Comparison of ENCODE assay signal across 9 cellular contexts in genomic region chrX:106966547-106966946, GRCh38. TPM values are rescaled to one million over a fixed set of nuclear protein-coding genes. Genes with fewer than 3 reads are reported as not detected.
DNase-seq lines count a peak whose midpoint lies in the region; ATAC-seq, FAIRE-seq and TF ChIP-seq lines count a peak whose summit lies in the region.
"Not testable (repeated sequence)": the region's sequence is repeated elsewhere in the genome, so short reads cannot be mapped to it uniquely, and the experiment has no call there.
"Had no signal": no experiment of that assay in that cellular context is flagged by ENCODE, and none has a peak within 500 bp of the region (broad histone marks: within the 10 kb centered on the region; RNA-seq: fewer than 3 reads in every experiment).

No MANE protein-coding gene starts in this region.

- not testable (repeated sequence) for H2AFZ ChIP-seq in GM23338; H1 (ENCODE audit: low read length)

- not testable (repeated sequence) for H4K5ac ChIP-seq in H1 (ENCODE audit: insufficient read length, low read depth, low read length)

- not testable (repeated sequence) for H3F3A ChIP-seq in GM23338 (replicated peaks; ENCODE audit: low read depth)

- not testable (repeated sequence) for H3K79me1 ChIP-seq in H1 (ENCODE audit: low read depth, low read length)

- not testable (repeated sequence) for H3K9me3 ChIP-seq in A673 (ENCODE audit: low read depth, low read length, poor library complexity, severe bottlenecking); H1 (ENCODE audit: insufficient read depth in 2 of 2, low read depth in 1 of 2, low read length in 1 of 2)

- H3K4ac ChIP-seq in H1 (replicated peaks; ENCODE audit: insufficient read length, low read depth, low read length), result not testable (repeated sequence)

- not testable (repeated sequence) for H3K36me3 ChIP-seq in A673 (ENCODE audit: insufficient read depth, low read length, poor library complexity, severe bottlenecking); GM23338 (ENCODE audit: insufficient read depth); H1 (ENCODE audit: control insufficient read depth in 2 of 4, insufficient read depth in 4 of 4, low read length in 3 of 4)

- H3K4me3 Mint-ChIP-seq in GM23338, result not testable (repeated sequence)

- H3K9me2 ChIP-seq in GM23338 (ENCODE audit: insufficient read depth), result not testable (repeated sequence)

- TF ChIP-seq POLR2A in H1 (IDR thresholded peaks at IDR 0.05; ENCODE audit: control extremely low read depth in 1 of 2, low read depth in 2 of 2, low read length in 2 of 2), result not testable (repeated sequence)

- CTCF ChIA-PET in A673 (lab: Charles Lee), result interaction anchor here (0.6 kb wide), 1 partner anchor 91 kb away, joined by 3 read pairs; no protein-coding TSS in a partner anchor
- CTCF ChIA-PET in H1 (lab: Charles Lee; ENCODE audit: partially characterized antibody), result interaction anchor here (1.1 kb wide), 1 partner anchor 73 kb away, joined by 3 read pairs; no protein-coding TSS in a partner anchor

- not testable (repeated sequence) for FAIRE-seq in H1 (lab: Jason Lieb, UNC)

- H2BK5ac ChIP-seq in H1 (ENCODE audit: low read depth, low read length), result not testable (repeated sequence)

- ATAC-seq in GM23338, result not testable (repeated sequence)

- not testable (repeated sequence) for H3K18ac ChIP-seq in H1 (ENCODE audit: extremely low read depth, low read length)

- not testable (repeated sequence) for H2BK15ac ChIP-seq in H1 (ENCODE audit: low read length)

- H2BK120ac ChIP-seq in H1 (replicated peaks; ENCODE audit: low read depth, low read length), result not testable (repeated sequence)

- H3K27ac ChIP-seq in A673 (ENCODE audit: low read depth, low read length, poor library complexity, severe bottlenecking); GM23338 (ENCODE audit: low read depth); H1 (ENCODE audit: low read depth, low read length): not testable (repeated sequence)

- H3K4me1 Mint-ChIP-seq in GM23338, result not testable (repeated sequence)

- TF ChIP-seq CTCF in A673 (conservative IDR thresholded peaks at IDR 0.05; ENCODE audit: low read depth, low read length); GM23338 (conservative IDR thresholded peaks at IDR 0.05; ENCODE audit: low read depth in 2 of 2); H1 (IDR thresholded peaks at IDR 0.05; ENCODE audit: control extremely low read depth in 1 of 3, insufficient read depth in 1 of 3, low read depth in 1 of 3, low read length in 3 of 3): not testable (repeated sequence)

- not testable (repeated sequence) for H2BK20ac ChIP-seq in H1 (ENCODE audit: low read length)

- H3K4me3 ChIP-seq in A673 (ENCODE audit: low read depth, low read length, poor library complexity, severe bottlenecking); GM23338; Jurkat, Clone E6-1 (ENCODE audit: low read length); H1 (ENCODE audit: extremely low read depth in 1 of 4, insufficient read depth in 2 of 4, low read depth in 3 of 4, low read length in 4 of 4): not testable (repeated sequence)

- H3K9ac ChIP-seq in H1 (replicated peaks in 1 of 4; ENCODE audit: extremely low read depth in 1 of 4, low read depth in 3 of 4, low read length in 3 of 4), result not testable (repeated sequence)

- not testable (repeated sequence) for H3K23ac ChIP-seq in H1 (ENCODE audit: insufficient read length)

- POLR2A ChIA-PET in A673 (lab: Charles Lee; ENCODE audit: low non-redundant PET); H1 (lab: Charles Lee; ENCODE audit: partially characterized antibody): not testable (repeated sequence)

- not testable (repeated sequence) for H3K4me2 ChIP-seq in GM23338; H1 (ENCODE audit: insufficient read depth in 1 of 2, low read depth in 2 of 2, low read length in 2 of 2)

- not testable (repeated sequence) for H3K4me1 ChIP-seq in A673 (ENCODE audit: insufficient read depth, low read length, poor library complexity, severe bottlenecking); GM23338 (ENCODE audit: insufficient read depth); H1 (replicated peaks in 1 of 4; ENCODE audit: control insufficient read depth in 3 of 4, insufficient read depth in 4 of 4, low read length in 3 of 4)

- H2BK12ac ChIP-seq in H1 (ENCODE audit: low read depth, low read length), result not testable (repeated sequence)

- not testable (repeated sequence) for H3K36me3 Mint-ChIP-seq in GM23338 (ENCODE audit: low read depth)

- H3K23me2 ChIP-seq in H1 (ENCODE audit: low read depth, low read length), result not testable (repeated sequence)

- DNase-seq in A673 (ENCODE audit: low spot score) (peak; percentile 35), GM23338 (ENCODE audit: low spot score) (peak; percentile 28), NCI-H2227 (lab: John Stamatoyannopoulos, UW; ENCODE audit: unreplicated experiment) (peak; percentile 43), SW480 (ENCODE audit: low spot score) (peak; percentile 56), H1 (ENCODE audit: low read depth in 1 of 2, low spot score in 2 of 2) (peak in 1 of 2 experiments; percentile 3), islet precursor cell (peak; percentile 79), myocyte (ENCODE audit: low read depth) (peak; percentile 5)
- DNase-seq in Jurkat, Clone E6-1 (ENCODE audit: low read depth, low spot score), result peak; percentile 3

- TF ChIP-seq RAD21 in H1 (IDR thresholded peaks at IDR 0.05 in 1 of 2, conservative IDR thresholded peaks at IDR 0.05 in 1 of 2; ENCODE audit: low read depth in 2 of 2, low read length in 2 of 2), result not testable (repeated sequence)

- not testable (repeated sequence) for H3K9me3 Mint-ChIP-seq in GM23338

- H3K27me3 Mint-ChIP-seq in GM23338 (ENCODE audit: insufficient read depth, low read depth, poor library complexity), result not testable (repeated sequence)

- H4K8ac ChIP-seq in H1 (ENCODE audit: extremely low read depth, insufficient read depth, low read length), result peak overlapping the region; percentile 25; the same call in 1 of the 2 replicates

- not testable (repeated sequence) for H3K27ac Mint-ChIP-seq in GM23338

- H4K91ac ChIP-seq in H1 (replicated peaks; ENCODE audit: insufficient read length, low read length), result not testable (repeated sequence)

- H3K14ac ChIP-seq in H1 (ENCODE audit: insufficient read length), result not testable (repeated sequence)

- WGBS in H1 (ENCODE audit: extremely low coverage in 1 of 2, insufficient coverage in 1 of 2, insufficient read length in 1 of 2, insufficient replicate concordance in 2 of 2, low coverage in 1 of 2, low lambda C conversion rate in 2 of 2, missing lambda C conversion rate in 1 of 2), 2 experiments, result 86% methylated on average over 1 of the region's 6 CpGs; no CpG with 5 or more reads in 1 of the 2 experiments

- H4K20me1 ChIP-seq in GM23338 (replicated peaks; ENCODE audit: insufficient read depth); H1 (replicated peaks in 1 of 2; ENCODE audit: control insufficient read depth in 1 of 2, insufficient read depth in 2 of 2, low read length in 2 of 2): not testable (repeated sequence)

- intact Hi-C loops in A673 (cut with micrococcal nuclease; ENCODE audit: unreplicated experiment), result not testable (repeated sequence)

- not testable (repeated sequence) for H2AK5ac ChIP-seq in H1 (ENCODE audit: low read depth, low read length)

- H3K56ac ChIP-seq in H1 (replicated peaks; ENCODE audit: insufficient read length, low read depth, low read length), result not testable (repeated sequence)

- TF ChIP-seq EP300 in H1 (IDR thresholded peaks at IDR 0.05; ENCODE audit: borderline replicate concordance in 1 of 2, low read depth in 2 of 2, low read length in 2 of 2), result not testable (repeated sequence)

- not testable (repeated sequence) for BruUV-seq in A673 (replicated peaks; lab: Mats Ljungman, UMichigan)

- H3K27me3 ChIP-seq in A673 (replicated peaks; ENCODE audit: insufficient read depth, low read depth, low read length, poor library complexity); GM23338 (ENCODE audit: insufficient read depth); H1 (replicated peaks in 1 of 4; ENCODE audit: control insufficient read depth in 3 of 4, extremely low read depth in 1 of 4, insufficient read depth in 3 of 4, low read length in 3 of 4): not testable (repeated sequence)

- not testable (repeated sequence) for H3K79me2 ChIP-seq in GM23338 (replicated peaks; ENCODE audit: insufficient read depth); H1 (ENCODE audit: control insufficient read depth in 1 of 2, insufficient read depth in 2 of 2, low read length in 2 of 2)

RNA-seq across cellular contexts. Expression of gene MORC4, which starts 33.5 kb away (rescaled TPM):
- total RNA-seq in A673 (2021), result 15.9 and 21.2 TPM in 2 replicates
- 1.7 and 2.1 TPM in 2 replicates for total RNA-seq in GM23338 (2014; rRNA removed; shearing (Covaris generic))
- polyA plus RNA-seq in GM23338 (2016; fragmentation: Nextera tagmentation; extraction: Ambion mirVana), result 1.6 and 2.0 TPM in 2 replicates
- polyA plus RNA-seq in Jurkat, Clone E6-1 (2012; ENCODE audit: insufficient read depth, insufficient read length), result not detected
- 1.9 and 2.5 TPM in 2 replicates for total RNA-seq in H1 (2021; fragmentation: NEBNext Ultra II Directional; extraction: Animal tissue kit (Norgen Biotek cat#: 25700))
- 0.77 and 1.4 TPM in 2 replicates for polyA plus RNA-seq in H1 (2011; rRNA removed)
- 1.5 TPM for polyA plus RNA-seq in H1 (2011; cell fraction: cytosol; rRNA removed)
- polyA plus RNA-seq in H1 (2011; cell fraction: nucleus; rRNA removed), result 2.2 TPM
- polyA plus RNA-seq in H1 (2012, experiment 1 of 2), result 1.7 to 2.4 TPM (median 1.9 TPM) in 4 replicates
- 0.20 TPM for polyA plus RNA-seq in H1 (2012, experiment 2 of 2)
- 1.9 TPM for polyA plus RNA-seq in H1 (2013, experiment 1 of 2)
- polyA plus RNA-seq in H1 (2013, experiment 2 of 2), result 1.7 TPM
- 1.4 and 2.3 TPM in 2 replicates for polyA minus RNA-seq in H1 (2011; rRNA and poly(A)+ RNA removed)
- 1.2 TPM for polyA minus RNA-seq in H1 (2011; cell fraction: cytosol; rRNA and poly(A)+ RNA removed)
- polyA minus RNA-seq in H1 (2011; cell fraction: nucleus; rRNA and poly(A)+ RNA removed), result 3.2 TPM
- total RNA-seq in myocyte, result 30.6 and 31.8 TPM in 2 replicates
- polyA plus RNA-seq in myocyte (2012), result 23.9 TPM

RNA-seq across cellular contexts. Expression of gene CLDN2, which starts 46.3 kb away (rescaled TPM):
- not detected in 2 replicates for total RNA-seq in A673 (2021)
- total RNA-seq in GM23338 (2014; rRNA removed; shearing (Covaris generic)), result not detected in 2 replicates
- polyA plus RNA-seq in GM23338 (2016; fragmentation: Nextera tagmentation; extraction: Ambion mirVana), result not detected in 2 replicates
- polyA plus RNA-seq in Jurkat, Clone E6-1 (2012; ENCODE audit: insufficient read depth, insufficient read length), result not detected
- not detected in 2 replicates for total RNA-seq in H1 (2021; fragmentation: NEBNext Ultra II Directional; extraction: Animal tissue kit (Norgen Biotek cat#: 25700))
- 0.02 TPM in 1 of 2 replicates, not detected in the other for polyA plus RNA-seq in H1 (2011; rRNA removed)
- not detected for polyA plus RNA-seq in H1 (2011; cell fraction: cytosol; rRNA removed)
- not detected for polyA plus RNA-seq in H1 (2011; cell fraction: nucleus; rRNA removed)
- polyA plus RNA-seq in H1 (2012, experiment 1 of 2), result not detected in 4 replicates
- polyA plus RNA-seq in H1 (2012, experiment 2 of 2), result not detected
- not detected for polyA plus RNA-seq in H1 (2013, experiment 1 of 2)
- not detected for polyA plus RNA-seq in H1 (2013, experiment 2 of 2)
- not detected in 2 replicates for polyA minus RNA-seq in H1 (2011; rRNA and poly(A)+ RNA removed)
- polyA minus RNA-seq in H1 (2011; cell fraction: cytosol; rRNA and poly(A)+ RNA removed), result not detected
- polyA minus RNA-seq in H1 (2011; cell fraction: nucleus; rRNA and poly(A)+ RNA removed), result not detected
- total RNA-seq in myocyte, result not detected in 2 replicates
- polyA plus RNA-seq in myocyte (2012), result 0.19 TPM
- total RNA-seq: PC-9 had no signal
